In genomic region chr3:189340680-189341460, GRCh38 we compare ENCODE assay signal across 11 cellular contexts.
DNase-seq lines count a peak whose midpoint lies in the region; ATAC-seq and TF ChIP-seq lines count a peak whose summit lies in the region.
"Had no signal": no experiment of that assay in that cellular context is flagged by ENCODE, and none has a peak within 500 bp of the region (broad histone marks: within the 10 kb centered on the region; RNA-seq: fewer than 3 reads in every experiment).

No MANE protein-coding gene starts in this region.

- no peak overlapping the region for H3K4me3 Mint-ChIP-seq in activated CD4-positive, alpha-beta T cell treated with anti-CD3 and anti-CD28 coated beads for 36 hours
- no peak overlapping the region for H3K4me3 Mint-ChIP-seq in activated CD4-positive, alpha-beta T cell treated with anti-CD3 and anti-CD28 coated beads, Interleukin-2, amount 10 ng/mL, durations not matched to agents 7 days and 5 days
- H3K4me3 Mint-ChIP-seq in endodermal cell = no peak overlapping the region

- H3K27me3 ChIP-seq in endodermal cell (ENCODE audit: control insufficient read depth, insufficient read depth, low read length, poor library complexity, severe bottlenecking) (peaks cover 26% of the 10 kb centered on the region), psoas muscle (ENCODE audit: insufficient read depth in 3 of 3, low read length in 2 of 3) (no peaks in the 10 kb centered on the region), ovary (no peaks in the 10 kb centered on the region)
- H3K27me3 ChIP-seq: BLaER1 treated with 17β-estradiol and CSF1 and Interleukin-3, amounts not matched to agents 10 nM and 100 nM had no signal

- no peak for TF ChIP-seq EP300 in ovary (IDR thresholded peaks at IDR 0.05)

- H3K4me1 Mint-ChIP-seq in activated CD4-positive, alpha-beta T cell treated with anti-CD3 and anti-CD28 coated beads for 36 hours = peaks cover 3% of the 10 kb centered on the region
- H3K4me1 Mint-ChIP-seq in activated CD4-positive, alpha-beta T cell treated with anti-CD3 and anti-CD28 coated beads, Interleukin-2, amount 10 ng/mL, durations not matched to agents 7 days and 5 days = peaks cover 4% of the 10 kb centered on the region
- peaks cover 9% of the 10 kb centered on the region for H3K4me1 Mint-ChIP-seq in endodermal cell

- H3K4me3 ChIP-seq in endodermal cell (ENCODE audit: low read length) = no peak overlapping the region
- no peak overlapping the region for H3K4me3 ChIP-seq in psoas muscle
- no peak overlapping the region for H3K4me3 ChIP-seq in ovary
- H3K4me3 ChIP-seq: BLaER1 treated with 17β-estradiol and CSF1 and Interleukin-3, amounts not matched to agents 10 nM and 100 nM had no signal

- H3K27ac ChIP-seq in endodermal cell (ENCODE audit: low read depth, low read length) (no peak overlapping the region), psoas muscle (peak overlapping the region; percentile 85), ovary (no peak overlapping the region)
- H3K27ac ChIP-seq: BLaER1 treated with 17β-estradiol and CSF1 and Interleukin-3, amounts not matched to agents 10 nM and 100 nM had no signal

- TF ChIP-seq POLR2A in ovary (IDR thresholded peaks at IDR 0.05) = no peak

- H3K4me1 ChIP-seq in endodermal cell (ENCODE audit: control insufficient read depth, insufficient read depth, low read length) = peaks cover 4% of the 10 kb centered on the region
- H3K4me1 ChIP-seq in psoas muscle = peaks cover 40% of the 10 kb centered on the region
- no peaks in the 10 kb centered on the region for H3K4me1 ChIP-seq in ovary (ENCODE audit: insufficient read depth)
- H3K4me1 ChIP-seq: BLaER1 treated with 17β-estradiol and CSF1 and Interleukin-3, amounts not matched to agents 10 nM and 100 nM had no signal

- CTCF ChIA-PET in activated CD4-positive, alpha-beta T cell treated with anti-CD3 and anti-CD28 coated beads for 36 hours (lab: Charles Lee) = interaction anchor here (1.4 kb wide), 1 partner anchor 9 kb away, joined by 5 read pairs; no protein-coding TSS in a partner anchor
- CTCF ChIA-PET in activated CD4-positive, alpha-beta T cell treated with anti-CD3 and anti-CD28 coated beads, Interleukin-2, amount 10 ng/mL, durations not matched to agents 7 days and 5 days (lab: Charles Lee) = interaction anchor here (1.1 to 2.5 kb wide), 2 partner anchors 10 to 44 kb away, joined by 3 to 8 read pairs; no protein-coding TSS in a partner anchor

- intact Hi-C loops in activated CD4-positive, alpha-beta T cell treated with anti-CD3 and anti-CD28 coated beads for 36 hours (cut with DNase I, micrococcal nuclease) = loop anchor here in 1 of 2 experiments (5.0 kb wide), 1 partner anchor 611 kb away; no protein-coding TSS in a partner anchor
- intact Hi-C loops in psoas muscle (cut with DNase I) = no loop called here
- intact Hi-C loops in ovary (cut with DNase I) = no loop called here

- H3K27ac Mint-ChIP-seq in activated CD4-positive, alpha-beta T cell treated with anti-CD3 and anti-CD28 coated beads for 36 hours = no peak overlapping the region
- H3K27ac Mint-ChIP-seq in activated CD4-positive, alpha-beta T cell treated with anti-CD3 and anti-CD28 coated beads, Interleukin-2, amount 10 ng/mL, durations not matched to agents 7 days and 5 days = no peak overlapping the region
- H3K27ac Mint-ChIP-seq in endodermal cell = no peak overlapping the region

- POLR2A ChIA-PET in activated CD4-positive, alpha-beta T cell treated with anti-CD3 and anti-CD28 coated beads for 36 hours (lab: Charles Lee) = no interaction called here
- POLR2A ChIA-PET in activated CD4-positive, alpha-beta T cell treated with anti-CD3 and anti-CD28 coated beads, Interleukin-2, amount 10 ng/mL, durations not matched to agents 7 days and 5 days (lab: Charles Lee) = no interaction called here

- peak; percentile 42 for DNase-seq in activated CD4-positive, alpha-beta T cell treated with anti-CD3 and anti-CD28 coated beads for 36 hours
- no peak for DNase-seq in activated CD4-positive, alpha-beta T cell treated with anti-CD3 and anti-CD28 coated beads, Interleukin-2, amount 10 ng/mL, durations not matched to agents 7 days and 5 days
- DNase-seq in MV-4-11 (lab: John Stamatoyannopoulos, UW) (peak; percentile 33), endodermal cell (peak; percentile 79), psoas muscle (no peak), NCI-H526 treated with DMSO at 0.1 percent for 48 hours (lab: John Stamatoyannopoulos, UW) (no peak), ovary (no peak)
- DNase-seq: NCI-H1930, occipital lobe had no signal

- no peaks in the 10 kb centered on the region for H3K9me3 ChIP-seq in endodermal cell (ENCODE audit: control insufficient read depth, low read length)
- H3K9me3 ChIP-seq in psoas muscle = no peaks in the 10 kb centered on the region
- H3K9me3 ChIP-seq in ovary = no peaks in the 10 kb centered on the region

- H3K36me3 Mint-ChIP-seq in activated CD4-positive, alpha-beta T cell treated with anti-CD3 and anti-CD28 coated beads for 36 hours (ENCODE audit: low read depth) = peaks cover 4% of the 10 kb centered on the region
- peaks cover 8% of the 10 kb centered on the region for H3K36me3 Mint-ChIP-seq in activated CD4-positive, alpha-beta T cell treated with anti-CD3 and anti-CD28 coated beads, Interleukin-2, amount 10 ng/mL, durations not matched to agents 7 days and 5 days (ENCODE audit: low read depth)
- no peaks in the 10 kb centered on the region for H3K36me3 Mint-ChIP-seq in endodermal cell (ENCODE audit: low read depth)

- no peaks in the 10 kb centered on the region for H3K27me3 Mint-ChIP-seq in activated CD4-positive, alpha-beta T cell treated with anti-CD3 and anti-CD28 coated beads for 36 hours
- peaks cover 3% of the 10 kb centered on the region for H3K27me3 Mint-ChIP-seq in activated CD4-positive, alpha-beta T cell treated with anti-CD3 and anti-CD28 coated beads, Interleukin-2, amount 10 ng/mL, durations not matched to agents 7 days and 5 days
- peaks cover 24% of the 10 kb centered on the region for H3K27me3 Mint-ChIP-seq in endodermal cell (ENCODE audit: insufficient read depth)

- no peak overlapping the region for H3K9ac ChIP-seq in endodermal cell (ENCODE audit: extremely low read depth, low read length, poor library complexity, severe bottlenecking)
- H3K9ac ChIP-seq: BLaER1 treated with 17β-estradiol and CSF1 and Interleukin-3, amounts not matched to agents 10 nM and 100 nM had no signal

- ATAC-seq in activated CD4-positive, alpha-beta T cell treated with anti-CD3 and anti-CD28 coated beads for 36 hours = no peak
- ATAC-seq in psoas muscle (no peak), GM21576 (IDR thresholded peaks at IDR 0.05; ENCODE audit: unreplicated experiment) (no peak)

- H3K9me3 Mint-ChIP-seq in activated CD4-positive, alpha-beta T cell treated with anti-CD3 and anti-CD28 coated beads for 36 hours (ENCODE audit: low read depth) = peaks cover 2% of the 10 kb centered on the region
- peaks cover 18% of the 10 kb centered on the region for H3K9me3 Mint-ChIP-seq in activated CD4-positive, alpha-beta T cell treated with anti-CD3 and anti-CD28 coated beads, Interleukin-2, amount 10 ng/mL, durations not matched to agents 7 days and 5 days
- no peaks in the 10 kb centered on the region for H3K9me3 Mint-ChIP-seq in endodermal cell

- 85 to 91% methylated on average over 4 to 7 of the region's 7 CpGs for WGBS in endodermal cell (ENCODE audit: insufficient coverage in 1 of 2, insufficient read length in 1 of 2), 2 experiments
- 56 to 69% (median 69%) methylated on average over 7 of the region's 7 CpGs for WGBS in psoas muscle, 3 donors
- WGBS in ovary, 3 donors = 47 to 55% (median 49%) methylated on average over 7 of the region's 7 CpGs

- H3K36me3 ChIP-seq in endodermal cell (ENCODE audit: control insufficient read depth, insufficient read depth, low read length) (no peaks in the 10 kb centered on the region), psoas muscle (ENCODE audit: insufficient read depth in 1 of 2, low read depth in 1 of 2) (no peaks in the 10 kb centered on the region), ovary (no peaks in the 10 kb centered on the region)
- H3K36me3 ChIP-seq: BLaER1 treated with 17β-estradiol and CSF1 and Interleukin-3, amounts not matched to agents 10 nM and 100 nM had no signal

- TF ChIP-seq CTCF in endodermal cell (conservative IDR thresholded peaks at IDR 0.05) (peak; percentile 70), psoas muscle (IDR thresholded peaks at IDR 0.05) (peak; percentile 35), ovary (IDR thresholded peaks at IDR 0.05) (no peak)

Comparison
In these comparisons a context has a peak if more than half of its experiments do, and no peak if none do; other contexts are left out.
1. DNase-seq: peak in activated CD4-positive, alpha-beta T cell treated with anti-CD3 and anti-CD28 coated beads for 36 hours (single experiment), MV-4-11 (single experiment) and endodermal cell (single experiment); none in activated CD4-positive, alpha-beta T cell treated with anti-CD3 and anti-CD28 coated beads, Interleukin-2, amount 10 ng/mL, durations not matched to agents 7 days and 5 days (single experiment), psoas muscle (0 of 2), NCI-H526 treated with DMSO at 0.1 percent for 48 hours (single experiment) and ovary (0 of 5).
2. CTCF ChIP-seq: peak in endodermal cell (single experiment) and psoas muscle (single experiment); none in ovary (0 of 3).